ENCODE assay signal across 10 cellular contexts in the genomic region with DNA sequence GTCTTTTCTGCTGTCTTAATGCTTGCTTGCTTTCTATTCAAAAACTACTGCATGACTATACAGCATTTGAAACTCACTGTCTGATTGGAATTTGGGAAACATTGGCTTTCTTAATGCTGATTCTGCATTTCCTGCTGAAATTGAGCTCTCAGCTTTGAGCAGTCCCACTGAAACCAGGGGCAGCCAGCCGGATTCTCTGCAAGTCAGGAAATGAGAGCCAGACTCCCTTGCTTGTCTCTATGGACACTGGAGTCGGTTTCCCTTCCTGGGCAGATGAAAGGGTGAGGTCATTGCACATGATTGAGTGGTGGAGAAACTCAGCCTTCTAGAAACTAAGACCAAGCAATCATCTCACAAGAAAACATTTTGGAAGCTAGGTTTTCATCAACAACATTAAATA.
A peak's percentile ranks its signal among the peaks of the same experiment; 100 is the strongest.
DNase-seq lines count a peak whose midpoint lies in the region; ATAC-seq, FAIRE-seq and TF ChIP-seq lines count a peak whose summit lies in the region.
"Had no signal": no experiment of that assay in that cellular context is flagged by ENCODE, and none has a peak within 500 bp of the region (broad histone marks: within the 10 kb centered on the region; RNA-seq: fewer than 3 reads in every experiment).

No MANE protein-coding gene starts in this region.

- no peak overlapping the region for H2BK5ac ChIP-seq in H1 (ENCODE audit: low read depth, low read length)

- CTCF ChIA-PET in H1 (lab: Charles Lee; ENCODE audit: partially characterized antibody), result interaction anchor here (0.6 to 1.8 kb wide), 2 partner anchors 21 to 155 kb away, joined by 3 to 6 read pairs; no protein-coding TSS in a partner anchor

- no peak overlapping the region for H2BK15ac ChIP-seq in H1 (ENCODE audit: low read length)

- peaks cover 3% of the 10 kb centered on the region; the same call in 1 of the 2 replicates for H3K27me3 ChIP-seq in Karpas-422 (ENCODE audit: low read length)
- H3K27me3 ChIP-seq in H1 (replicated peaks in 1 of 4; ENCODE audit: control insufficient read depth in 3 of 4, extremely low read depth in 1 of 4, insufficient read depth in 3 of 4, low read length in 3 of 4), result no peaks in the 10 kb centered on the region

- no peak overlapping the region for H2BK20ac ChIP-seq in H1 (ENCODE audit: low read length)

- 89% methylated on average over 2 of the region's 2 CpGs; no CpG with 5 or more reads in 1 of the 2 experiments for WGBS in H1 (ENCODE audit: extremely low coverage in 1 of 2, insufficient coverage in 1 of 2, insufficient read length in 1 of 2, insufficient replicate concordance in 2 of 2, low coverage in 1 of 2, low lambda C conversion rate in 2 of 2, missing lambda C conversion rate in 1 of 2), 2 experiments

- H3K79me1 ChIP-seq in H1 (ENCODE audit: low read depth, low read length), result no peaks in the 10 kb centered on the region

- ATAC-seq in GM19035 (IDR thresholded peaks at IDR 0.05; ENCODE audit: unreplicated experiment) (no peak), HG03439 (IDR thresholded peaks at IDR 0.05; ENCODE audit: unreplicated experiment) (no peak)

- H2AFZ ChIP-seq in Karpas-422 (ENCODE audit: low read length) (no peak overlapping the region), H1 (ENCODE audit: low read length) (peak overlapping the region; percentile 39; the same call in 1 of the 2 replicates)

- no peak overlapping the region for H3K9ac ChIP-seq in Karpas-422 (ENCODE audit: low read length)
- no peak overlapping the region; a peak in 1 of 7 replicates for H3K9ac ChIP-seq in H1 (replicated peaks in 1 of 4; ENCODE audit: extremely low read depth in 1 of 4, low read depth in 3 of 4, low read length in 3 of 4)

- no peak for TF ChIP-seq CTCF in H1 (IDR thresholded peaks at IDR 0.05; ENCODE audit: control extremely low read depth in 1 of 3, insufficient read depth in 1 of 3, low read depth in 1 of 3, low read length in 3 of 3)

- H4K91ac ChIP-seq in H1 (replicated peaks; ENCODE audit: insufficient read length, low read length), result no peak overlapping the region

- H3K4me2 ChIP-seq in Karpas-422 (ENCODE audit: low read depth, low read length, poor library complexity, severe bottlenecking) (no peak overlapping the region), H1 (ENCODE audit: insufficient read depth in 1 of 2, low read depth in 2 of 2, low read length in 2 of 2) (no peak overlapping the region)

- H3K79me2 ChIP-seq in Karpas-422 (ENCODE audit: low read length) (no peaks in the 10 kb centered on the region), H1 (ENCODE audit: control insufficient read depth in 1 of 2, insufficient read depth in 2 of 2, low read length in 2 of 2) (no peaks in the 10 kb centered on the region)

- H3K14ac ChIP-seq in H1 (ENCODE audit: insufficient read length), result no peak overlapping the region

- TF ChIP-seq RAD21 in H1 (IDR thresholded peaks at IDR 0.05 in 1 of 2, conservative IDR thresholded peaks at IDR 0.05 in 1 of 2; ENCODE audit: low read depth in 2 of 2, low read length in 2 of 2), result no peak

- no peak overlapping the region for H3K23ac ChIP-seq in H1 (ENCODE audit: insufficient read length)

- no peak overlapping the region for H2BK120ac ChIP-seq in H1 (replicated peaks; ENCODE audit: low read depth, low read length)

- no peak overlapping the region for H3K4me3 ChIP-seq in Karpas-422 (ENCODE audit: low read length)
- no peak overlapping the region for H3K4me3 ChIP-seq in H1 (ENCODE audit: extremely low read depth in 1 of 4, insufficient read depth in 2 of 4, low read depth in 3 of 4, low read length in 4 of 4)

- H4K8ac ChIP-seq in H1 (ENCODE audit: extremely low read depth, insufficient read depth, low read length), result no peak overlapping the region

- H3K4ac ChIP-seq in H1 (replicated peaks; ENCODE audit: insufficient read length, low read depth, low read length), result no peak overlapping the region

- H3K9me2 ChIP-seq in Karpas-422 (replicated peaks; ENCODE audit: insufficient read depth, low read length), result no peaks in the 10 kb centered on the region

- no peak for TF ChIP-seq POLR2A in H1 (IDR thresholded peaks at IDR 0.05; ENCODE audit: control extremely low read depth in 1 of 2, low read depth in 2 of 2, low read length in 2 of 2)

- H3K23me2 ChIP-seq in H1 (ENCODE audit: low read depth, low read length), result no peaks in the 10 kb centered on the region

- POLR2A ChIA-PET in H1 (lab: Charles Lee; ENCODE audit: partially characterized antibody), result no interaction called here

- no peak for TF ChIP-seq EP300 in H1 (IDR thresholded peaks at IDR 0.05; ENCODE audit: borderline replicate concordance in 1 of 2, low read depth in 2 of 2, low read length in 2 of 2)

- H3K9me3 ChIP-seq in Karpas-422 (ENCODE audit: low read length), result no peaks in the 10 kb centered on the region; the same call in 1 of the 2 replicates
- peaks cover 0 to 3% of the 10 kb centered on the region in 2 experiments; a peak in 1 of 4 replicates for H3K9me3 ChIP-seq in H1 (ENCODE audit: insufficient read depth in 2 of 2, low read depth in 1 of 2, low read length in 1 of 2)

- H3K36me3 ChIP-seq in Karpas-422 (ENCODE audit: insufficient read depth, low read length) (no peaks in the 10 kb centered on the region), H1 (ENCODE audit: control insufficient read depth in 2 of 4, insufficient read depth in 4 of 4, low read length in 3 of 4) (no peaks in the 10 kb centered on the region)

- H3K18ac ChIP-seq in H1 (ENCODE audit: extremely low read depth, low read length), result no peak overlapping the region

- H4K20me1 ChIP-seq in Karpas-422 (ENCODE audit: insufficient read depth, low read depth, low read length) (no peaks in the 10 kb centered on the region), H1 (replicated peaks in 1 of 2; ENCODE audit: control insufficient read depth in 1 of 2, insufficient read depth in 2 of 2, low read length in 2 of 2) (no peaks in the 10 kb centered on the region)

- H3K27ac ChIP-seq in Karpas-422 (ENCODE audit: low read length) (no peak overlapping the region), H1 (ENCODE audit: low read depth, low read length) (no peak overlapping the region)

- no peak for FAIRE-seq in H1 (lab: Jason Lieb, UNC)

- H2AK5ac ChIP-seq in H1 (ENCODE audit: low read depth, low read length), result no peak overlapping the region

- H3K56ac ChIP-seq in H1 (replicated peaks; ENCODE audit: insufficient read length, low read depth, low read length), result no peak overlapping the region

- H3K4me1 ChIP-seq in Karpas-422 (ENCODE audit: low read length) (no peaks in the 10 kb centered on the region), H1 (replicated peaks in 1 of 4; ENCODE audit: control insufficient read depth in 3 of 4, insufficient read depth in 4 of 4, low read length in 3 of 4) (peaks cover 0 to 1% (median 0%) of the 10 kb centered on the region in 4 experiments; a peak in 1 of 7 replicates)

- H2BK12ac ChIP-seq in H1 (ENCODE audit: low read depth, low read length), result no peak overlapping the region

- no peak overlapping the region for H4K5ac ChIP-seq in H1 (ENCODE audit: insufficient read length, low read depth, low read length)

- DNase-seq in Karpas-422 (peak; percentile 21), H1 (ENCODE audit: low read depth in 1 of 2, low spot score in 2 of 2) (no peak), left kidney (ENCODE audit: low read depth, low spot score) (peak; percentile 96), superior temporal gyrus (ENCODE audit: extremely low spot score) (peak; percentile 18), LoVo (ENCODE audit: low spot score) (no peak), inferior parietal cortex (ENCODE audit: extremely low spot score) (no peak)
- DNase-seq: activated effector memory CD4-positive, alpha-beta T cell treated with anti-CD3 and anti-CD28 coated beads, Interleukin-2, amount 50 U/mL, for 16 hours; stimulated activated naive CD4-positive, alpha-beta T cell treated with Interleukin-2 at 50 U/mL for 16 hours had no signal

TF ChIP-seq in H1, 55 proteins besides CTCF, POLR2A, EP300 and RAD21:
- TF ChIP-seq RXRA (IDR thresholded peaks at IDR 0.05; ENCODE audit: insufficient read depth, low read depth, low read length), result no peak
- TF ChIP-seq NANOG (IDR thresholded peaks at IDR 0.05; ENCODE audit: insufficient read depth, low read depth, low read length, poor library complexity, severe bottlenecking), result no peak
- no peak for TF ChIP-seq MAFK (IDR thresholded peaks at IDR 0.05; ENCODE audit: low read depth, low read length)
- TF ChIP-seq KDM4A (IDR thresholded peaks at IDR 0.05; ENCODE audit: low read depth, low read length, severe bottlenecking), result no peak
- TF ChIP-seq POLR2AphosphoS5 (IDR thresholded peaks at IDR 0.05; ENCODE audit: low read depth, low read length), result no peak
- TF ChIP-seq, protein P1, sequence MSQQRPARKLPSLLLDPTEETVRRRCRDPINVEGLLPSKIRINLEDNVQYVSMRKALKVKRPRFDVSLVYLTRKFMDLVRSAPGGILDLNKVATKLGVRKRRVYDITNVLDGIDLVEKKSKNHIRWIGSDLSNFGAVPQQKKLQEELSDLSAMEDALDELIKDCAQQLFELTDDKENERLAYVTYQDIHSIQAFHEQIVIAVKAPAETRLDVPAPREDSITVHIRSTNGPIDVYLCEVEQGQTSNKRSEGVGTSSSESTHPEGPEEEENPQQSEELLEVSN (IDR thresholded peaks at IDR 0.05), result no peak
- no peak for TF ChIP-seq FOSL1 (IDR thresholded peaks at IDR 0.05; ENCODE audit: insufficient read depth, low read depth, low read length)
- no peak for TF ChIP-seq TAF7 (optimal IDR thresholded peaks at IDR 0.05; ENCODE audit: borderline replicate concordance, low read depth, low read length)
- TF ChIP-seq RBBP5 (IDR thresholded peaks at IDR 0.05; ENCODE audit: borderline replicate concordance, low read depth, low read length), result no peak
- no peak for TF ChIP-seq CREB1 (IDR thresholded peaks at IDR 0.05)
- no peak for TF ChIP-seq EGR1 (IDR thresholded peaks at IDR 0.05; ENCODE audit: borderline replicate concordance, low read depth, low read length)
- TF ChIP-seq ZNF274 (IDR thresholded peaks at IDR 0.05; ENCODE audit: borderline replicate concordance, extremely low read depth, low read length), result no peak
- TF ChIP-seq, protein P2, sequence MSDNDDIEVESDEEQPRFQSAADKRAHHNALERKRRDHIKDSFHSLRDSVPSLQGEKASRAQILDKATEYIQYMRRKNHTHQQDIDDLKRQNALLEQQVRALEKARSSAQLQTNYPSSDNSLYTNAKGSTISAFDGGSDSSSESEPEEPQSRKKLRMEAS (IDR thresholded peaks at IDR 0.05), result no peak
- no peak for TF ChIP-seq TBP (IDR thresholded peaks at IDR 0.05; ENCODE audit: low read depth, low read length)
- TF ChIP-seq HDAC6 (IDR thresholded peaks at IDR 0.05; ENCODE audit: low read depth, low read length), result no peak
TF ChIP-seq in H1: peak in this region for 0.

Comparison
In these comparisons a context has a peak if more than half of its experiments do, and no peak if none do; other contexts are left out.
1. DNase-seq: peak in Karpas-422 (single experiment), left kidney (single experiment) and superior temporal gyrus (single experiment); none in H1 (0 of 2), LoVo (single experiment) and inferior parietal cortex (single experiment).